ENCODE assay signal across 1 cellular context in genomic region chr19:29665215-29665825, GRCh38.
TF ChIP-seq lines count a peak whose summit lies in the region.

TSS of gene PLEKHF1 (plus strand) at chr19:29665461. CDS start at chr19:29673840, 8,379 bp downstream.

TF ChIP-seq in HEK293, 187 proteins besides CTCF, POLR2A, EP300 and RAD21 (continued from another document and continues in another):
- TF ChIP-seq, protein P1, sequence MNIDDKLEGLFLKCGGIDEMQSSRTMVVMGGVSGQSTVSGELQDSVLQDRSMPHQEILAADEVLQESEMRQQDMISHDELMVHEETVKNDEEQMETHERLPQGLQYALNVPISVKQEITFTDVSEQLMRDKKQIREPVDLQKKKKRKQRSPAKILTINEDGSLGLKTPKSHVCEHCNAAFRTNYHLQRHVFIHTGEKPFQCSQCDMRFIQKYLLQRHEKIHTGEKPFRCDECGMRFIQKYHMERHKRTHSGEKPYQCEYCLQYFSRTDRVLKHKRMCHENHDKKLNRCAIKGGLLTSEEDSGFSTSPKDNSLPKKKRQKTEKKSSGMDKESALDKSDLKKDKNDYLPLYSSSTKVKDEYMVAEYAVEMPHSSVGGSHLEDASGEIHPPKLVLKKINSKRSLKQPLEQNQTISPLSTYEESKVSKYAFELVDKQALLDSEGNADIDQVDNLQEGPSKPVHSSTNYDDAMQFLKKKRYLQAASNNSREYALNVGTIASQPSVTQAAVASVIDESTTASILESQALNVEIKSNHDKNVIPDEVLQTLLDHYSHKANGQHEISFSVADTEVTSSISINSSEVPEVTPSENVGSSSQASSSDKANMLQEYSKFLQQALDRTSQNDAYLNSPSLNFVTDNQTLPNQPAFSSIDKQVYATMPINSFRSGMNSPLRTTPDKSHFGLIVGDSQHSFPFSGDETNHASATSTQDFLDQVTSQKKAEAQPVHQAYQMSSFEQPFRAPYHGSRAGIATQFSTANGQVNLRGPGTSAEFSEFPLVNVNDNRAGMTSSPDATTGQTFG (tag by site-specific recombination; IDR thresholded peaks at IDR 0.05; ENCODE audit: borderline replicate concordance): no peak
- TF ChIP-seq SALL2 (tag by site-specific recombination; IDR thresholded peaks at IDR 0.05; ENCODE audit: borderline replicate concordance): no peak
- TF ChIP-seq KLF10 (tag by site-specific recombination; IDR thresholded peaks at IDR 0.05): peak; percentile 93
- no peak for TF ChIP-seq ZNF121 (tag by site-specific recombination; IDR thresholded peaks at IDR 0.05)
- no peak for TF ChIP-seq ZNF350 (tag by site-specific recombination; IDR thresholded peaks at IDR 0.05)
- TF ChIP-seq ZNF221 (tag by site-specific recombination; IDR thresholded peaks at IDR 0.05; ENCODE audit: borderline replicate concordance): no peak
- no peak for TF ChIP-seq ZNF366 (tag by site-specific recombination; conservative IDR thresholded peaks at IDR 0.05)
- no peak for TF ChIP-seq ZNF202 (tag by site-specific recombination; IDR thresholded peaks at IDR 0.05; ENCODE audit: borderline replicate concordance)
- TF ChIP-seq ZBTB7A (tag by site-specific recombination; IDR thresholded peaks at IDR 0.05; ENCODE audit: low read depth): peak; percentile 93
- no peak for TF ChIP-seq HOXC10 (CRISPR knock-in tag; IDR thresholded peaks at IDR 0.05)
- TF ChIP-seq, protein P2, sequence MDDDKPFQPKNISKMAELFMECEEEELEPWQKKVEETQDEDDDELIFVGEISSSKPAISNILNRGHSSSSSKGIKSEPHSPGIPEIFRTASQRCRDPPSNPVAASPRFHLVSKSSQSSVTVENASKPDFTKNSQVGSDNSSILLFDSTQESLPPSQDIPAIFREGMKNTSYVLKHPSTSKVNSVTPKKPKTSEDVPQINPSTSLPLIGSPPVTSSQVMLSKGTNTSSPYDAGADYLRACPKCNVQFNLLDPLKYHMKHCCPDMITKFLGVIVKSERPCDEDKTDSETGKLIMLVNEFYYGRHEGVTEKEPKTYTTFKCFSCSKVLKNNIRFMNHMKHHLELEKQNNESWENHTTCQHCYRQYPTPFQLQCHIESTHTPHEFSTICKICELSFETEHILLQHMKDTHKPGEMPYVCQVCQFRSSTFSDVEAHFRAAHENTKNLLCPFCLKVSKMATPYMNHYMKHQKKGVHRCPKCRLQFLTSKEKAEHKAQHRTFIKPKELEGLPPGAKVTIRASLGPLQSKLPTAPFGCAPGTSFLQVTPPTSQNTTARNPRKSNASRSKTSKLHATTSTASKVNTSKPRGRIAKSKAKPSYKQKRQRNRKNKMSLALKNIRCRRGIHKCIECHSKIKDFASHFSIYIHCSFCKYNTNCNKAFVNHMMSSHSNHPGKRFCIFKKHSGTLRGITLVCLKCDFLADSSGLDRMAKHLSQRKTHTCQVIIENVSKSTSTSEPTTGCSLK (tag by site-specific recombination; IDR thresholded peaks at IDR 0.05): no peak
- TF ChIP-seq ZNF175 (tag by site-specific recombination; IDR thresholded peaks at IDR 0.05): no peak
- peak; percentile 37; the same call in 1 of the 2 replicates for TF ChIP-seq ZFP69B (tag by site-specific recombination; IDR thresholded peaks at IDR 0.05)
- TF ChIP-seq PATZ1 (tag by site-specific recombination; IDR thresholded peaks at IDR 0.05): peak; percentile 93
- TF ChIP-seq ZNF560 (tag by site-specific recombination; IDR thresholded peaks at IDR 0.05; ENCODE audit: borderline replicate concordance): no peak
- TF ChIP-seq ZNF548 (tag by site-specific recombination; IDR thresholded peaks at IDR 0.05): no peak
- TF ChIP-seq MYNN (tag by site-specific recombination; IDR thresholded peaks at IDR 0.05; ENCODE audit: borderline replicate concordance): no peak
- TF ChIP-seq ZNF521 (tag by site-specific recombination; IDR thresholded peaks at IDR 0.05): no peak
- TF ChIP-seq KLF16 (tag by site-specific recombination; IDR thresholded peaks at IDR 0.05): peak; percentile 11; the same call in 1 of the 2 replicates
- TF ChIP-seq ZNF558 (tag by site-specific recombination; IDR thresholded peaks at IDR 0.05): no peak
- TF ChIP-seq ZSCAN18 (tag by site-specific recombination; IDR thresholded peaks at IDR 0.05): no peak
- TF ChIP-seq ZNF830 (tag by site-specific recombination; IDR thresholded peaks at IDR 0.05; ENCODE audit: low read depth): no peak
- TF ChIP-seq ZXDB (tag by site-specific recombination; IDR thresholded peaks at IDR 0.05): peak; percentile 79
- TF ChIP-seq ZNF561 (tag by site-specific recombination; IDR thresholded peaks at IDR 0.05; ENCODE audit: borderline replicate concordance): peak; percentile 75; the same call in 1 of the 2 replicates
- no peak for TF ChIP-seq ZNF404 (tag by site-specific recombination; IDR thresholded peaks at IDR 0.05)
- TF ChIP-seq ZNF707 (tag by site-specific recombination; IDR thresholded peaks at IDR 0.05): no peak
- TF ChIP-seq ZNF248 (tag by site-specific recombination; IDR thresholded peaks at IDR 0.05): no peak
- no peak for TF ChIP-seq ZNF18 (tag by site-specific recombination; IDR thresholded peaks at IDR 0.05)
- TF ChIP-seq ZNF311 (tag by site-specific recombination; IDR thresholded peaks at IDR 0.05; ENCODE audit: borderline replicate concordance): no peak
- TF ChIP-seq ZNF335 (tag by site-specific recombination; conservative IDR thresholded peaks at IDR 0.05): no peak; the same call in 1 of the 2 replicates
- TF ChIP-seq ZNF19 (tag by site-specific recombination; IDR thresholded peaks at IDR 0.05; ENCODE audit: low read depth): no peak
- peak; percentile 86; the same call in 1 of the 2 replicates for TF ChIP-seq BCL11B (tag by site-specific recombination; IDR thresholded peaks at IDR 0.05; ENCODE audit: low read depth)
- 0 out of 2 replicates have a peak, but pooled peaks have one; percentile 16 for TF ChIP-seq ZSCAN30 (tag by site-specific recombination; IDR thresholded peaks at IDR 0.05)
- no peak for TF ChIP-seq ZNF214 (tag by site-specific recombination; IDR thresholded peaks at IDR 0.05; ENCODE audit: borderline replicate concordance)
- TF ChIP-seq ZNF571 (tag by site-specific recombination; IDR thresholded peaks at IDR 0.05): no peak
- TF ChIP-seq, protein P3, sequence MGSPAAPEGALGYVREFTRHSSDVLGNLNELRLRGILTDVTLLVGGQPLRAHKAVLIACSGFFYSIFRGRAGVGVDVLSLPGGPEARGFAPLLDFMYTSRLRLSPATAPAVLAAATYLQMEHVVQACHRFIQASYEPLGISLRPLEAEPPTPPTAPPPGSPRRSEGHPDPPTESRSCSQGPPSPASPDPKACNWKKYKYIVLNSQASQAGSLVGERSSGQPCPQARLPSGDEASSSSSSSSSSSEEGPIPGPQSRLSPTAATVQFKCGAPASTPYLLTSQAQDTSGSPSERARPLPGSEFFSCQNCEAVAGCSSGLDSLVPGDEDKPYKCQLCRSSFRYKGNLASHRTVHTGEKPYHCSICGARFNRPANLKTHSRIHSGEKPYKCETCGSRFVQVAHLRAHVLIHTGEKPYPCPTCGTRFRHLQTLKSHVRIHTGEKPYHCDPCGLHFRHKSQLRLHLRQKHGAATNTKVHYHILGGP (tag by site-specific recombination; IDR thresholded peaks at IDR 0.05): no peak
- TF ChIP-seq ZNF513 (tag by site-specific recombination; IDR thresholded peaks at IDR 0.05): no peak
- peak; percentile 87; the same call in 1 of the 2 replicates for TF ChIP-seq REPIN1 (tag by site-specific recombination; IDR thresholded peaks at IDR 0.05; ENCODE audit: low read depth)
- no peak for TF ChIP-seq ZNF544 (tag by site-specific recombination; IDR thresholded peaks at IDR 0.05)
- no peak for TF ChIP-seq TCF7L2 (IDR thresholded peaks at IDR 0.05; ENCODE audit: borderline replicate concordance, low read depth, low read length)
- TF ChIP-seq ZSCAN16 (tag by site-specific recombination; IDR thresholded peaks at IDR 0.05): no peak
- no peak for TF ChIP-seq ELK4 (IDR thresholded peaks at IDR 0.05; ENCODE audit: borderline replicate concordance, low read depth, low read length)
- peak; percentile 56 for TF ChIP-seq ZNF692 (tag by site-specific recombination; IDR thresholded peaks at IDR 0.05)
- TF ChIP-seq MZF1 (tag by site-specific recombination; IDR thresholded peaks at IDR 0.05; ENCODE audit: borderline replicate concordance): no peak
- no peak for TF ChIP-seq GFI1B (tag by site-specific recombination; IDR thresholded peaks at IDR 0.05)
- TF ChIP-seq ZNF211 (tag by site-specific recombination; IDR thresholded peaks at IDR 0.05; ENCODE audit: low read depth): no peak
- TF ChIP-seq, protein P4, sequence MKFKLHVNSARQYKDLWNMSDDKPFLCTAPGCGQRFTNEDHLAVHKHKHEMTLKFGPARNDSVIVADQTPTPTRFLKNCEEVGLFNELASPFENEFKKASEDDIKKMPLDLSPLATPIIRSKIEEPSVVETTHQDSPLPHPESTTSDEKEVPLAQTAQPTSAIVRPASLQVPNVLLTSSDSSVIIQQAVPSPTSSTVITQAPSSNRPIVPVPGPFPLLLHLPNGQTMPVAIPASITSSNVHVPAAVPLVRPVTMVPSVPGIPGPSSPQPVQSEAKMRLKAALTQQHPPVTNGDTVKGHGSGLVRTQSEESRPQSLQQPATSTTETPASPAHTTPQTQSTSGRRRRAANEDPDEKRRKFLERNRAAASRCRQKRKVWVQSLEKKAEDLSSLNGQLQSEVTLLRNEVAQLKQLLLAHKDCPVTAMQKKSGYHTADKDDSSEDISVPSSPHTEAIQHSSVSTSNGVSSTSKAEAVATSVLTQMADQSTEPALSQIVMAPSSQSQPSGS (tag by site-specific recombination; IDR thresholded peaks at IDR 0.05; ENCODE audit: low read depth): no peak
- TF ChIP-seq KLF9 (tag by site-specific recombination; IDR thresholded peaks at IDR 0.05; ENCODE audit: low read depth): no peak; the same call in none of the 2 replicates
